10 cellular contexts compared by ENCODE assay signal in genomic region chr4:1266881-1267763, GRCh38. TPM values are rescaled to one million over a fixed set of nuclear protein-coding genes. Genes with fewer than 3 reads are reported as not detected.
DNase-seq lines count a peak whose midpoint lies in the region; ATAC-seq and TF ChIP-seq lines count a peak whose summit lies in the region.
"Had no signal": no experiment of that assay in that cellular context is flagged by ENCODE, and none has a peak within 500 bp of the region (broad histone marks: within the 10 kb centered on the region; RNA-seq: fewer than 3 reads in every experiment).

No MANE protein-coding gene starts in this region.

- H3K4me3 ChIP-seq in MM.1S (ENCODE audit: low read length): 0 out of 2 replicates have a peak overlapping the region, but pooled peaks have one; percentile 43

- H3K79me2 ChIP-seq in MM.1S (ENCODE audit: low read length): no peaks in the 10 kb centered on the region

- TF ChIP-seq CTCF in MM.1S (IDR thresholded peaks at IDR 0.05; ENCODE audit: low read length): no peak

- H3F3A ChIP-seq in MM.1S (ENCODE audit: insufficient read depth, low read length): no peaks in the 10 kb centered on the region

- no peaks in the 10 kb centered on the region for H3K27me3 Mint-ChIP-seq in activated T-cell treated with anti-CD3 and anti-CD28 coated beads, Interleukin-2, amount 50 U/mL, for 4 hours (ENCODE audit: low read depth)
- H3K27me3 Mint-ChIP-seq in activated naive CD8-positive, alpha-beta T cell treated with anti-CD3 and anti-CD28 coated beads, Interleukin-2, amount 50 U/mL, for 24 hours: no peaks in the 10 kb centered on the region

- H3K4me1 Mint-ChIP-seq in activated T-cell treated with anti-CD3 and anti-CD28 coated beads, Interleukin-2, amount 50 U/mL, for 4 hours (ENCODE audit: low read depth): peaks cover 14% of the 10 kb centered on the region
- H3K4me1 Mint-ChIP-seq in activated naive CD8-positive, alpha-beta T cell treated with anti-CD3 and anti-CD28 coated beads, Interleukin-2, amount 50 U/mL, for 24 hours: peaks cover 15% of the 10 kb centered on the region

- 0 out of 2 replicates have a peak, but pooled peaks cover 3% of the 10 kb centered on the region for H3K9me3 ChIP-seq in MM.1S (replicated peaks; ENCODE audit: insufficient read depth, low read length)

- no peaks in the 10 kb centered on the region for H3K36me3 Mint-ChIP-seq in activated T-cell treated with anti-CD3 and anti-CD28 coated beads, Interleukin-2, amount 50 U/mL, for 4 hours (ENCODE audit: insufficient read depth)
- H3K36me3 Mint-ChIP-seq in activated naive CD8-positive, alpha-beta T cell treated with anti-CD3 and anti-CD28 coated beads, Interleukin-2, amount 50 U/mL, for 24 hours (ENCODE audit: low read depth): no peaks in the 10 kb centered on the region

- H3K9me2 ChIP-seq in MM.1S (replicated peaks; ENCODE audit: insufficient read depth, low read length): no peaks in the 10 kb centered on the region

- H3K4me1 ChIP-seq in MM.1S (ENCODE audit: low read length): peaks cover 6% of the 10 kb centered on the region; the same call in 1 of the 2 replicates

- H3K27ac Mint-ChIP-seq in activated naive CD8-positive, alpha-beta T cell treated with anti-CD3 and anti-CD28 coated beads, Interleukin-2, amount 50 U/mL, for 24 hours: peak overlapping the region; percentile 91
- H3K27ac Mint-ChIP-seq: HFFc6 had no signal

- no peaks in the 10 kb centered on the region for H3K27me3 ChIP-seq in MM.1S (replicated peaks; ENCODE audit: insufficient read depth, low read length)

- ATAC-seq in activated T-cell treated with anti-CD3 and anti-CD28 coated beads, Interleukin-2, amount 50 U/mL, for 4 hours: peak; percentile 55 to 65
- ATAC-seq in activated naive CD8-positive, alpha-beta T cell treated with anti-CD3 and anti-CD28 coated beads, Interleukin-2, amount 50 U/mL, for 24 hours: peak; percentile 78
- ATAC-seq in stimulated activated naive CD8-positive, alpha-beta T cell treated with anti-CD3 and anti-CD28 coated beads, Interleukin-15, Interleukin-2, amounts not matched to agents 100 U/mL and 50 U/mL, for 24 hours: peak; percentile 73

- peak overlapping the region; percentile 79 for H3K4me3 Mint-ChIP-seq in activated T-cell treated with anti-CD3 and anti-CD28 coated beads, Interleukin-2, amount 50 U/mL, for 4 hours
- peak overlapping the region; percentile 79 for H3K4me3 Mint-ChIP-seq in activated naive CD8-positive, alpha-beta T cell treated with anti-CD3 and anti-CD28 coated beads, Interleukin-2, amount 50 U/mL, for 24 hours
- H3K4me3 Mint-ChIP-seq: HFFc6 had no signal

- H3K9me3 Mint-ChIP-seq in activated T-cell treated with anti-CD3 and anti-CD28 coated beads, Interleukin-2, amount 50 U/mL, for 4 hours: no peaks in the 10 kb centered on the region
- peaks cover 4% of the 10 kb centered on the region for H3K9me3 Mint-ChIP-seq in activated naive CD8-positive, alpha-beta T cell treated with anti-CD3 and anti-CD28 coated beads, Interleukin-2, amount 50 U/mL, for 24 hours

- H3K36me3 ChIP-seq in MM.1S (replicated peaks; ENCODE audit: insufficient read depth, low read length): no peaks in the 10 kb centered on the region

- H4K20me1 ChIP-seq in MM.1S (ENCODE audit: insufficient read depth, low read length): no peaks in the 10 kb centered on the region

- 0 out of 2 replicates have a peak overlapping the region, but pooled peaks have one; percentile 19 for H2AFZ ChIP-seq in MM.1S (ENCODE audit: low read length)

- no peak overlapping the region for H3K9ac ChIP-seq in MM.1S (ENCODE audit: low read length)

- no peak for TF ChIP-seq POLR2A in erythroblast (IDR thresholded peaks at IDR 0.05; ENCODE audit: low read length)

- no peak for DNase-seq in activated T-cell treated with anti-CD3 and anti-CD28 coated beads, Interleukin-2, amount 50 U/mL, for 4 hours
- no peak for DNase-seq in activated T-cell treated with anti-CD3 and anti-CD28 coated beads, Interleukin-2, amount 50 U/mL, for 1 hour
- DNase-seq in MM.1S (no peak), NCI-H82 (lab: John Stamatoyannopoulos, UW) (no peak), erythroblast (lab: John Stamatoyannopoulos, UW) (no peak)
- no peak for DNase-seq in activated naive CD8-positive, alpha-beta T cell treated with anti-CD3 and anti-CD28 coated beads, Interleukin-2, amount 50 U/mL, for 24 hours
- DNase-seq in stimulated activated naive CD8-positive, alpha-beta T cell treated with anti-CD3 and anti-CD28 coated beads, Interleukin-15, Interleukin-2, amounts not matched to agents 100 U/mL and 50 U/mL, for 24 hours: no peak
- no peak for DNase-seq in NK-92 treated with Interleukin-12 subunit alpha and Interleukin-12 subunit beta, amount 100 ng/mL, for 24 hours (lab: John Stamatoyannopoulos, UW)
- DNase-seq: cerebellar nuclear complex had no signal

- H3K4me2 ChIP-seq in MM.1S (ENCODE audit: low read depth, low read length): peak overlapping the region; percentile 50; the same call in 1 of the 2 replicates

- peak overlapping the region; percentile 48; the same call in 1 of the 2 replicates for H3K27ac ChIP-seq in MM.1S (ENCODE audit: low read length)

RNA-seq across cellular contexts. Expression of gene CTBP1, which starts 18.2 kb away (rescaled TPM):
- total RNA-seq in activated T-cell treated with anti-CD3 and anti-CD28 coated beads, Interleukin-2, amount 50 U/mL, for 4 hours: 100 to 1,000 TPM; 166 to 186 (median 177) TPM

RNA-seq across cellular contexts. Expression of gene MAEA, which starts 22.6 kb away (rescaled TPM):
- 10 to 100 TPM; 61.9 to 66.9 (median 65.3) TPM for total RNA-seq in activated T-cell treated with anti-CD3 and anti-CD28 coated beads, Interleukin-2, amount 50 U/mL, for 4 hours
